ENCODE assay signal across 1 cellular context in genomic region chr16:87842209-87842869, GRCh38.
TF ChIP-seq lines count a peak whose summit lies in the region.

No MANE protein-coding gene starts in this region.

TF ChIP-seq in WTC11, 78 proteins besides CTCF, POLR2A, EP300 and RAD21 (continued from another document):
- TF ChIP-seq ZNF532 (CRISPR knock-in tag; IDR thresholded peaks at IDR 0.05; ENCODE audit: borderline replicate concordance) (no peak), AR (CRISPR knock-in tag; IDR thresholded peaks at IDR 0.05) (no peak), ZNF281 (CRISPR knock-in tag; IDR thresholded peaks at IDR 0.05) (no peak), RELA (CRISPR knock-in tag; IDR thresholded peaks at IDR 0.05; ENCODE audit: borderline replicate concordance) (no peak), AFF4 (CRISPR knock-in tag; IDR thresholded peaks at IDR 0.05; ENCODE audit: borderline replicate concordance) (no peak), FOXJ3 (CRISPR knock-in tag; IDR thresholded peaks at IDR 0.05; ENCODE audit: borderline replicate concordance) (no peak), ERG (CRISPR knock-in tag; IDR thresholded peaks at IDR 0.05) (no peak)
